ENCODE assay signal across 9 cellular contexts in genomic region chr2:120740765-120741513, GRCh38. TPM values are rescaled to one million over a fixed set of nuclear protein-coding genes. Genes with fewer than 3 reads are reported as not detected.
DNase-seq lines count a peak whose midpoint lies in the region; ATAC-seq and TF ChIP-seq lines count a peak whose summit lies in the region.
"Had no signal": no experiment of that assay in that cellular context is flagged by ENCODE, and none has a peak within 500 bp of the region (broad histone marks: within the 10 kb centered on the region; RNA-seq: fewer than 3 reads in every experiment).

No MANE protein-coding gene starts in this region.

- no peaks in the 10 kb centered on the region for H3K9me3 Mint-ChIP-seq in neural crest cell
- no peaks in the 10 kb centered on the region for H3K9me3 Mint-ChIP-seq in stimulated activated naive CD8-positive, alpha-beta T cell treated with anti-CD3 and anti-CD28 coated beads, Interleukin-15, amount 100 ng/mL, for 72 hours

- in situ Hi-C loops in ACHN (cut with HindIII; ENCODE audit: low pct_ligation_motif_present, low pct_unique_long_range_greater_than_20kb, low sequenced_read_pairs): no loop called here

- no peaks in the 10 kb centered on the region for H3K36me3 Mint-ChIP-seq in neural crest cell (ENCODE audit: low read depth)
- H3K36me3 Mint-ChIP-seq: naive B cell had no signal

- intact Hi-C loops in esophagus squamous epithelium (cut with DNase I): no loop called here

- WGBS in HUES64: 3% methylated on average over 18 of the region's 19 CpGs
- WGBS in esophagus squamous epithelium, 2 donors: 54 to 67% methylated on average over 7 to 8 of the region's 19 CpGs

- peak overlapping the region; percentile 86 for H3K27ac Mint-ChIP-seq in neural crest cell (ENCODE audit: unreplicated experiment)
- H3K27ac Mint-ChIP-seq in stimulated activated naive CD8-positive, alpha-beta T cell treated with anti-CD3 and anti-CD28 coated beads, Interleukin-15, amount 100 ng/mL, for 72 hours: no peak overlapping the region

- H3K4me1 Mint-ChIP-seq in neural crest cell: peaks cover 67% of the 10 kb centered on the region
- peaks cover 13% of the 10 kb centered on the region for H3K4me1 Mint-ChIP-seq in stimulated activated naive CD8-positive, alpha-beta T cell treated with anti-CD3 and anti-CD28 coated beads, Interleukin-15, amount 100 ng/mL, for 72 hours

- H3K36me3 ChIP-seq in HUES64 (ENCODE audit: insufficient read depth, low read length): no peaks in the 10 kb centered on the region
- no peaks in the 10 kb centered on the region for H3K36me3 ChIP-seq in esophagus squamous epithelium

- H3K27ac ChIP-seq in HUES64 (ENCODE audit: low read depth, low read length): peak overlapping the region; percentile 97
- H3K27ac ChIP-seq in esophagus squamous epithelium: no peak overlapping the region

- peak overlapping the region; percentile 78 for H3K4me3 Mint-ChIP-seq in neural crest cell
- no peak overlapping the region for H3K4me3 Mint-ChIP-seq in stimulated activated naive CD8-positive, alpha-beta T cell treated with anti-CD3 and anti-CD28 coated beads, Interleukin-15, amount 100 ng/mL, for 72 hours
- H3K4me3 Mint-ChIP-seq: naive B cell had no signal

- H3K27me3 ChIP-seq in HUES64 (ENCODE audit: insufficient read depth, low read length) (no peaks in the 10 kb centered on the region), esophagus squamous epithelium (peaks cover 2 to 96% (median 11%) of the 10 kb centered on the region in 4 donors)

- peak overlapping the region; percentile 83 for H3K9ac ChIP-seq in HUES64 (ENCODE audit: low read depth, low read length)

- TF ChIP-seq POLR2A in esophagus squamous epithelium (IDR thresholded peaks at IDR 0.05): no peak

- no peak for ATAC-seq in HG02588 (IDR thresholded peaks at IDR 0.05; ENCODE audit: unreplicated experiment)
- ATAC-seq in stimulated activated naive CD8-positive, alpha-beta T cell treated with anti-CD3 and anti-CD28 coated beads, Interleukin-15, amount 100 ng/mL, for 72 hours: no peak

- H3K4me3 ChIP-seq in HUES64 (ENCODE audit: low read length): peak overlapping the region; percentile 89
- peak overlapping the region in 3 of 4 donors; percentile 10 to 59 (median 38) for H3K4me3 ChIP-seq in esophagus squamous epithelium

- TF ChIP-seq CTCF in esophagus squamous epithelium (IDR thresholded peaks at IDR 0.05): no peak
- TF ChIP-seq CTCF in neural crest cell (conservative IDR thresholded peaks at IDR 0.05): peak; percentile 29

- no peaks in the 10 kb centered on the region for H3K9me3 ChIP-seq in HUES64 (ENCODE audit: insufficient read depth, low read depth, low read length)
- no peaks in the 10 kb centered on the region for H3K9me3 ChIP-seq in esophagus squamous epithelium

- DNase-seq in ACHN (peak; percentile 43), esophagus squamous epithelium (lab: John Stamatoyannopoulos, UW) (no peak), neural crest cell (ENCODE audit: low read depth, low spot score) (peak; percentile 52), NCI-H1694 treated with DMSO at 0.1 percent for 48 hours (lab: John Stamatoyannopoulos, UW) (no peak), NOMO-1 treated with dmso at 0.1 percent for 144 hours (lab: John Stamatoyannopoulos, UW; ENCODE audit: unreplicated experiment) (no peak)
- DNase-seq in stimulated activated naive CD8-positive, alpha-beta T cell treated with anti-CD3 and anti-CD28 coated beads, Interleukin-15, amount 100 ng/mL, for 72 hours: no peak
- DNase-seq: naive B cell had no signal

- H3K4me1 ChIP-seq in HUES64 (ENCODE audit: insufficient read depth, low read length) (peaks cover 49% of the 10 kb centered on the region), esophagus squamous epithelium (peaks cover 17 to 43% (median 17%) of the 10 kb centered on the region in 3 donors)

- H3K27me3 Mint-ChIP-seq in neural crest cell (ENCODE audit: low read depth): peaks cover 59% of the 10 kb centered on the region
- peaks cover 92% of the 10 kb centered on the region for H3K27me3 Mint-ChIP-seq in stimulated activated naive CD8-positive, alpha-beta T cell treated with anti-CD3 and anti-CD28 coated beads, Interleukin-15, amount 100 ng/mL, for 72 hours

RNA-seq across cellular contexts. Expression of gene GLI2, which starts 5.3 kb away (rescaled TPM):
- 21.8 TPM for polyA plus RNA-seq in HUES64 (2013, experiment 1 of 2)
- polyA plus RNA-seq in HUES64 (2013, experiment 2 of 2): 22.5 TPM
- 1 to 10 TPM; 1.1 to 2.7 (median 1.9) TPM for total RNA-seq in esophagus squamous epithelium
- total RNA-seq in neural crest cell: 48.8 and 49.1 TPM in 2 replicates

Comparison
In these comparisons a context has a peak if more than half of its experiments do, and no peak if none do; other contexts are left out.
1. DNase-seq: peak in ACHN (single experiment) and neural crest cell (single experiment); none in esophagus squamous epithelium (single experiment), NCI-H1694 treated with DMSO at 0.1 percent for 48 hours (single experiment), stimulated activated naive CD8-positive, alpha-beta T cell treated with anti-CD3 and anti-CD28 coated beads, Interleukin-15, amount 100 ng/mL, for 72 hours (0 of 2) and NOMO-1 treated with dmso at 0.1 percent for 144 hours (single experiment).
2. RNA of gene GLI2, which starts 5.3 kb away (total RNA-seq): 48.8 to 49.1 TPM in neural crest cell; 1.1 to 2.7 TPM in esophagus squamous epithelium; every median in the first group is over 10 times any median in the second.